14 cellular contexts compared by ENCODE assay signal in genomic region chr10:77264107-77264506, GRCh38.
DNase-seq lines count a peak whose midpoint lies in the region; ATAC-seq, FAIRE-seq and TF ChIP-seq lines count a peak whose summit lies in the region.
"Had no signal": no experiment of that assay in that cellular context is flagged by ENCODE, and none has a peak within 500 bp of the region (broad histone marks: within the 10 kb centered on the region; RNA-seq: fewer than 3 reads in every experiment).

No MANE protein-coding gene starts in this region.

- intact Hi-C loops in kidney (cut with DNase I) (no loop called here), ascending aorta (cut with DNase I) (no loop called here)

- no peak overlapping the region for H3K4me3 ChIP-seq in BLaER1 treated with 17β-estradiol and CSF1 and Interleukin-3, amounts not matched to agents 10 nM and 100 nM
- H3K4me3 ChIP-seq in kidney (ENCODE audit: low read length in 2 of 2) (no peak overlapping the region), ascending aorta (no peak overlapping the region)
- H3K4me3 ChIP-seq: Peyer's patch had no signal

- H3K9me3 ChIP-seq in BLaER1 treated with 17β-estradiol and CSF1 and Interleukin-3, amounts not matched to agents 10 nM and 100 nM (replicated peaks in 1 of 11): 0 out of 22 replicates have a peak, but pooled peaks cover 0 to 3% (median 0%) of the 10 kb centered on the region in 11 experiments
- H3K9me3 ChIP-seq in kidney (ENCODE audit: control insufficient read depth in 1 of 2, low read length in 2 of 2) (no peaks in the 10 kb centered on the region), ascending aorta (no peaks in the 10 kb centered on the region)
- H3K9me3 ChIP-seq: Peyer's patch had no signal

- peaks cover 0 to 100% (median 0%) of the 10 kb centered on the region in 11 experiments; a peak in 2 of 22 replicates for H4K20me1 ChIP-seq in BLaER1 treated with 17β-estradiol and CSF1 and Interleukin-3, amounts not matched to agents 10 nM and 100 nM

- ATAC-seq in GM18909 (IDR thresholded peaks at IDR 0.05; ENCODE audit: poor library complexity, unreplicated experiment) (peak; percentile 62), HG03196 (IDR thresholded peaks at IDR 0.05; ENCODE audit: unreplicated experiment) (peak; percentile 56)
- peak; percentile 39 for ATAC-seq in activated T-helper 17 cell treated with anti-CD3 and anti-CD28 coated beads, Interleukin-2, amount 50 U/mL, for 72 hours (replicated peaks)
- ATAC-seq: left ventricle myocardium superior had no signal

- H3K27ac ChIP-seq in BLaER1 treated with 17β-estradiol and CSF1 and Interleukin-3, amounts not matched to agents 10 nM and 100 nM: no peak overlapping the region
- H3K27ac ChIP-seq in kidney (ENCODE audit: low read depth in 2 of 2, low read length in 2 of 2) (no peak overlapping the region), ascending aorta (no peak overlapping the region)
- H3K27ac ChIP-seq: C4-2B, Peyer's patch had no signal

- DNase-seq in D721Med (ENCODE audit: insufficient read length, low spot score) (no peak), kidney (no peak), ascending aorta (ENCODE audit: low spot score in 2 of 2) (no peak), GM19240 (ENCODE audit: insufficient read length, low spot score) (no peak)
- DNase-seq: activated CD4-positive, alpha-beta T cell treated with anti-CD3 and anti-CD28 coated beads for 4 hours; left ventricle myocardium superior; NCI-H1417 treated with DMSO at 0.1 percent for 48 hours; Peyer's patch had no signal

- no peak overlapping the region for H3K9ac ChIP-seq in BLaER1 treated with 17β-estradiol and CSF1 and Interleukin-3, amounts not matched to agents 10 nM and 100 nM
- no peak overlapping the region for H3K9ac ChIP-seq in kidney (ENCODE audit: low read length in 2 of 2)

- no peak for FAIRE-seq in D721Med (lab: Jason Lieb, UNC)
- no peak for FAIRE-seq in kidney (lab: Jason Lieb, UNC)
- FAIRE-seq: GM18507 had no signal

- no peaks in the 10 kb centered on the region for H3K4me1 Mint-ChIP-seq in activated T-helper 17 cell treated with anti-CD3 and anti-CD28 coated beads, Interleukin-2, amount 50 U/mL, for 72 hours

- peak overlapping the region; percentile 36 to 82 (median 74); a peak in 21 of 22 replicates for H3K4me2 ChIP-seq in BLaER1 treated with 17β-estradiol and CSF1 and Interleukin-3, amounts not matched to agents 10 nM and 100 nM

- peaks cover 7% of the 10 kb centered on the region for H3K27me3 Mint-ChIP-seq in activated T-helper 17 cell treated with anti-CD3 and anti-CD28 coated beads, Interleukin-2, amount 50 U/mL, for 72 hours

- no peak overlapping the region for H3K27ac Mint-ChIP-seq in activated T-helper 17 cell treated with anti-CD3 and anti-CD28 coated beads, Interleukin-2, amount 50 U/mL, for 72 hours

- H3K36me3 ChIP-seq in BLaER1 treated with 17β-estradiol and CSF1 and Interleukin-3, amounts not matched to agents 10 nM and 100 nM: no peaks in the 10 kb centered on the region
- H3K36me3 ChIP-seq in kidney (ENCODE audit: control insufficient read depth in 1 of 2, insufficient read depth in 2 of 2, low read length in 2 of 2) (no peaks in the 10 kb centered on the region), ascending aorta (no peaks in the 10 kb centered on the region)
- H3K36me3 ChIP-seq: Peyer's patch had no signal

- H3K4me3 Mint-ChIP-seq in activated T-helper 17 cell treated with anti-CD3 and anti-CD28 coated beads, Interleukin-2, amount 50 U/mL, for 72 hours: no peak overlapping the region

- TF ChIP-seq CTCF in D721Med (IDR thresholded peaks at IDR 0.05; ENCODE audit: insufficient read depth, missing control alignments): no peak
- TF ChIP-seq CTCF in kidney (IDR thresholded peaks at IDR 0.05; ENCODE audit: borderline replicate concordance, extremely low read depth, insufficient read depth): no peak
- TF ChIP-seq CTCF in ascending aorta (IDR thresholded peaks at IDR 0.05): no peak

- H3K36me3 Mint-ChIP-seq in activated T-helper 17 cell treated with anti-CD3 and anti-CD28 coated beads, Interleukin-2, amount 50 U/mL, for 72 hours (ENCODE audit: low read depth): no peaks in the 10 kb centered on the region

- no peaks in the 10 kb centered on the region for H3K9me3 Mint-ChIP-seq in activated T-helper 17 cell treated with anti-CD3 and anti-CD28 coated beads, Interleukin-2, amount 50 U/mL, for 72 hours

- peaks cover 10 to 30% (median 22%) of the 10 kb centered on the region in 10 experiments for H3K4me1 ChIP-seq in BLaER1 treated with 17β-estradiol and CSF1 and Interleukin-3, amounts not matched to agents 10 nM and 100 nM
- H3K4me1 ChIP-seq in kidney (ENCODE audit: control insufficient read depth in 1 of 2, insufficient read depth in 1 of 2, low read depth in 1 of 2, low read length in 2 of 2) (no peaks in the 10 kb centered on the region), ascending aorta (peaks cover 4 to 30% of the 10 kb centered on the region in 2 donors)
- H3K4me1 ChIP-seq: Peyer's patch had no signal

- no peaks in the 10 kb centered on the region for H3K27me3 ChIP-seq in BLaER1 treated with 17β-estradiol and CSF1 and Interleukin-3, amounts not matched to agents 10 nM and 100 nM
- no peaks in the 10 kb centered on the region for H3K27me3 ChIP-seq in ascending aorta
- H3K27me3 ChIP-seq: Peyer's patch had no signal
